ENCODE assay signal across 1 cellular context in the genomic region with DNA sequence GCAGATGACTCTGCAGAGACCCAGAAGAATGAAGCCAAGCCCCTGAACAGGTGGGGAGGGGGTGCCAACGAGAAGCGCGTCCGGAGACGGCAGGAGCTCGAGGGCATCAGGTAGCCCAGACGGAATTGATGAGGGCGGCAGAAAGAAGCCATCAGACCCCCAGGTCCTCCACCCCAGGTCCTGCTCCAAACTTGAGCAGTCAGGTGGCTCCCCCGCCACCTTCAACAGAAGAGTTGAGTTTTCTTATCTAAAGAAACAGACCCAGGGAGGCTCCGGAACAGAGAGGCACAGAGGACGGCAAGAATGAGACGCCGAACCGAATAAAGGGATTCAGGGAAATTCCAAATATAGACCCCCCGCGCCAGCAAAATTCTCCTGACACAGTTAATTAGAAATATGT.
TF ChIP-seq lines count a peak whose summit lies in the region.

No MANE protein-coding gene starts in this region.

TF ChIP-seq in HepG2, 621 proteins besides CTCF, POLR2A, EP300 and RAD21:
- TF ChIP-seq ARID3A (IDR thresholded peaks at IDR 0.05; ENCODE audit: low read depth, low read length), result no peak
- no peak for TF ChIP-seq ATF5 (CRISPR knock-in tag; IDR thresholded peaks at IDR 0.05; ENCODE audit: low read depth)
- no peak for TF ChIP-seq ZNF510 (CRISPR knock-in tag; IDR thresholded peaks at IDR 0.05; ENCODE audit: low read depth)
- no peak for TF ChIP-seq NR3C1 (CRISPR knock-in tag; IDR thresholded peaks at IDR 0.05)
- no peak for TF ChIP-seq ZKSCAN8 (CRISPR knock-in tag; IDR thresholded peaks at IDR 0.05; ENCODE audit: borderline replicate concordance)
- TF ChIP-seq SIN3B (IDR thresholded peaks at IDR 0.05; ENCODE audit: low read length), result no peak
- no peak for TF ChIP-seq NCOA1 (CRISPR knock-in tag; IDR thresholded peaks at IDR 0.05)
- TF ChIP-seq ATF7-NPFF (CRISPR knock-in tag; IDR thresholded peaks at IDR 0.05; ENCODE audit: low read depth), result no peak
- TF ChIP-seq DNMT1 (CRISPR knock-in tag; IDR thresholded peaks at IDR 0.05), result no peak
- TF ChIP-seq ASH2L (IDR thresholded peaks at IDR 0.05; ENCODE audit: insufficient read length, low read depth, low read length), result no peak
- no peak for TF ChIP-seq RFXAP (CRISPR knock-in tag; IDR thresholded peaks at IDR 0.05; ENCODE audit: borderline replicate concordance)
- TF ChIP-seq, protein P1, sequence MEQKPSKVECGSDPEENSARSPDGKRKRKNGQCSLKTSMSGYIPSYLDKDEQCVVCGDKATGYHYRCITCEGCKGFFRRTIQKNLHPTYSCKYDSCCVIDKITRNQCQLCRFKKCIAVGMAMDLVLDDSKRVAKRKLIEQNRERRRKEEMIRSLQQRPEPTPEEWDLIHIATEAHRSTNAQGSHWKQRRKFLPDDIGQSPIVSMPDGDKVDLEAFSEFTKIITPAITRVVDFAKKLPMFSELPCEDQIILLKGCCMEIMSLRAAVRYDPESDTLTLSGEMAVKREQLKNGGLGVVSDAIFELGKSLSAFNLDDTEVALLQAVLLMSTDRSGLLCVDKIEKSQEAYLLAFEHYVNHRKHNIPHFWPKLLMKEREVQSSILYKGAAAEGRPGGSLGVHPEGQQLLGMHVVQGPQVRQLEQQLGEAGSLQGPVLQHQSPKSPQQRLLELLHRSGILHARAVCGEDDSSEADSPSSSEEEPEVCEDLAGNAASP (CRISPR knock-in tag; IDR thresholded peaks at IDR 0.05; ENCODE audit: borderline replicate concordance), result no peak
- TF ChIP-seq ZNF3 (CRISPR knock-in tag; IDR thresholded peaks at IDR 0.05), result no peak
